ENCODE assay signal across 28 cellular contexts in the genomic region with DNA sequence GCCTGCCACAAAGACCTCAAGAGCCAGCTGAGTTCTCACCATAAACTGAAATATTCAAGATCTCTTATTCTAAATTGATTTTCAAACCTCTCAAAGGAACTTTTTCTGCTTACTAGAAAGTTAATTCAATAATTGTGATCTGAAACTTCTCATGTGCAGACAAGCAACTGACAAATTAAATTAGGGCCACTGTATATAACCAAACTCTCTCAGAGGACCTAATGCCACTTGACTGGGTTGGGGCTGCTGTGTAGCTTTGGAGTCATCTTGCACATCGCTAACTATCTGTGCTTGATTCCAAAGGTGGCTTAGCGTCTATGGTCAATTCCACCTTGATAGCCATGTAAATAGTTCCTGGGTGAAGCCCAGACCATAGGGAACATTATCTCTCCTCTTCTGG.
"Had no signal": no experiment of that assay in that cellular context is flagged by ENCODE, and none has a peak within 500 bp of the region (broad histone marks: within the 10 kb centered on the region; RNA-seq: fewer than 3 reads in every experiment).

No MANE protein-coding gene starts in this region.

- H3K27ac ChIP-seq: Peyer's patch, SJSA1, SK-N-MC had no signal

- H3K4me3 Mint-ChIP-seq: T-cell had no signal

- H3K27me3 ChIP-seq: Peyer's patch, SJSA1 had no signal

- H3K4me1 ChIP-seq: Peyer's patch, SJSA1 had no signal

- H3K9me3 ChIP-seq: Peyer's patch, SJSA1 had no signal

- H3K27me3 Mint-ChIP-seq: T-cell had no signal

- H3K4me1 Mint-ChIP-seq: T-cell had no signal

- H3K4me3 ChIP-seq: Peyer's patch, SJSA1, SK-N-MC had no signal

- DNase-seq: Karpas-422, MM.1S, MV-4-11, NCI-H1092, NCI-H1105, NCI-H1417 treated with DMSO at 0.1 percent for 48 hours, NCI-H1436 treated with DMSO at 0.1 percent for 48 hours, NCI-H1694 treated with DMSO at 0.1 percent for 48 hours, NCI-H187 treated with DMSO at 0.1 percent for 48 hours, NCI-H2029, NCI-H2081, NCI-H2171 treated with DMSO at 0.1 percent for 48 hours, NCI-H2227 treated with DMSO at 0.1 percent for 48 hours, NCI-H345, NCI-H446, NCI-H510A treated with DMSO at 0.1 percent for 48 hours, NCI-H524 treated with DMSO at 0.1 percent for 48 hours, NCI-H526 treated with DMSO at 0.1 percent for 48 hours, NCI-H774, OCI-M1, PC-3, Peyer's patch, Right ventricle myocardium superior, RPMI8226, SHP77 treated with DMSO at 0.1 percent for 48 hours, T-cell had no signal

- H3K36me3 ChIP-seq: Peyer's patch, SJSA1 had no signal

- H3K27ac Mint-ChIP-seq: T-cell had no signal

- H3K36me3 Mint-ChIP-seq: T-cell had no signal
